1 cellular context compared by ENCODE assay signal in the genomic region with DNA sequence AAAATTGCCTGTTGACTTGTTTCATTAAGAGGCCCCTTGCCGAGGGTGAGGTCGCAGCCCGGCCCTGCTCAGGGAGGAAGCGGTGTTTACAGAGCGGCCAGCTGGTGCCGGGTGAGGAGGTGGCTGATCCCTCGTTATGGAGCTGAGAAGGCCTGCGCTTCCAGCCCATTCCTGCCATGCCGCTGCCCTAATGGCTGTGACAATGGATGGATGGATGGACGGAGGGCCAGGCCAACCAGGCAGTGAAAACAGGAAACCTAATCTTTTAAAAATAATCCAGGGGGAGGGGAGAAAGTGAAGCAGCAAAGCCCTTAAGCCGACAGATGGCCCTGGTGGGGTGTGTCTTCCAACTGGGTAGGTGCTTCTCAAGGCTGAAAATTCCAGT.
TF ChIP-seq lines count a peak whose summit lies in the region.

No MANE protein-coding gene starts in this region.

TF ChIP-seq in HepG2, 621 proteins besides CTCF, POLR2A, EP300 and RAD21 (continued from another document):
- TF ChIP-seq, protein P1, sequence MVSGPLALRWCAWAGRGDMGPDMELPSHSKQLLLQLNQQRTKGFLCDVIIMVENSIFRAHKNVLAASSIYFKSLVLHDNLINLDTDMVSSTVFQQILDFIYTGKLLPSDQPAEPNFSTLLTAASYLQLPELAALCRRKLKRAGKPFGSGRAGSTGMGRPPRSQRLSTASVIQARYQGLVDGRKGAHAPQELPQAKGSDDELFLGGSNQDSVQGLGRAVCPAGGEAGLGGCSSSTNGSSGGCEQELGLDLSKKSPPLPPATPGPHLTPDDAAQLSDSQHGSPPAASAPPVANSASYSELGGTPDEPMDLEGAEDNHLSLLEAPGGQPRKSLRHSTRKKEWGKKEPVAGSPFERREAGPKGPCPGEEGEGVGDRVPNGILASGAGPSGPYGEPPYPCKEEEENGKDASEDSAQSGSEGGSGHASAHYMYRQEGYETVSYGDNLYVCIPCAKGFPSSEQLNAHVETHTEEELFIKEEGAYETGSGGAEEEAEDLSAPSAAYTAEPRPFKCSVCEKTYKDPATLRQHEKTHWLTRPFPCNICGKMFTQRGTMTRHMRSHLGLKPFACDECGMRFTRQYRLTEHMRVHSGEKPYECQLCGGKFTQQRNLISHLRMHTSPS (CRISPR knock-in tag; IDR thresholded peaks at IDR 0.05; ENCODE audit: low read depth) = peak; percentile 39; the same call in 1 of the 2 replicates
- TF ChIP-seq KDM2A (CRISPR knock-in tag; IDR thresholded peaks at IDR 0.05; ENCODE audit: borderline replicate concordance, low read depth) = 0 out of 2 replicates have a peak, but pooled peaks have one; percentile 24
- 0 out of 2 replicates have a peak, but pooled peaks have one; percentile 50 for TF ChIP-seq SALL1 (CRISPR knock-in tag; IDR thresholded peaks at IDR 0.05)
